In the genomic region with DNA sequence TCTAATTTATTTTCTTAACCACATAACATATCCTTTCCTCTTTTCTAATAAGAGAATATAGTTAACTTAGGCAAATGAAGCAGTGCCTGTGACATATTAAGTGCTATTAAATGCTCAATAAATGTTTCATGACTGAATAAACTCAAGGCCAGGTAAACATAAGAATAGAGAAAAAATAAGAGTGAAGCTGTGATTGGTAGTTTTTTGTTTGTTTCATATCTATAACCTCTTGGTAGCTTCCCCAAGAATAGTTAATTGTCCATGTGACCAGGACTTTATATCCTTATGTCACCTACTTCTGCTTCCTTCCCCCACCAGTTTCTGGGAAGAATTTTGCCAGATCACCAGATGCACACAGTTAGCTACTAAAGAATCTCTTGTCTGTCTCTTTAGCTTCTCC, we compare ENCODE assay signal across 26 cellular contexts.
"Had no signal": no experiment of that assay in that cellular context is flagged by ENCODE, and none has a peak within 500 bp of the region (broad histone marks: within the 10 kb centered on the region; RNA-seq: fewer than 3 reads in every experiment).

No MANE protein-coding gene starts in this region.

- H3K27ac ChIP-seq: neutrophil, ovary, parathyroid adenoma, psoas muscle, right lobe of liver, sigmoid colon, stomach, thoracic aorta, thyroid gland, tibial nerve, upper lobe of left lung, vagina had no signal

- ATAC-seq: natural killer cell treated with Interleukin-12 subunit alpha and Interleukin-12 subunit beta and Interleukin-15 and Interleukin-18, amount 100 ng/mL, for 72 hours; psoas muscle; right cardiac atrium; right lobe of liver; stimulated activated effector memory CD8-positive, alpha-beta T cell treated with anti-CD3 and anti-CD28 coated beads, Interleukin-12 subunit alpha, Interleukin-12 subunit beta, amount 100 ng/mL, for 72 hours; stimulated activated naive B cell treated with anti-CD40 and anti-IgM and Interleukin-4, amounts not matched to agents 10 μg/mL and 1 μg/mL and 100 μg/mL, for 72 hours had no signal

- H3K4me3 ChIP-seq: ovary, psoas muscle, right lobe of liver, sigmoid colon, stomach, thoracic aorta, thyroid gland, tibial nerve, upper lobe of left lung, vagina had no signal

- DNase-seq: nephron progenitor cell; occipital lobe; ovary; posterior cingulate gyrus; psoas muscle; right cardiac atrium; right lobe of liver; sigmoid colon; small intestine; stimulated activated CD4-positive, alpha-beta T cell treated with anti-CD3 and anti-CD28 coated beads, Interleukin-15, amount 100 ng/mL, for 24 hours; stimulated activated CD4-positive, alpha-beta T cell treated with anti-CD3 and anti-CD28 coated beads, Interleukin-2, amount 100 ng/mL, for 24 hours; stimulated activated CD4-positive, alpha-beta T cell treated with anti-CD3 and anti-CD28 coated beads, Interleukin-2, amount 100 ng/mL, for 48 hours; stimulated activated CD4-positive, alpha-beta T cell treated with anti-CD3 and anti-CD28 coated beads, Interleukin-4, amount 100 ng/mL, for 24 hours; stimulated activated naive B cell treated with anti-CD40 and anti-IgM and Interleukin-4, amounts not matched to agents 10 μg/mL and 1 μg/mL and 100 μg/mL, for 72 hours; stimulated activated naive CD4-positive, alpha-beta T cell treated with Interleukin-2 at 50 U/mL for 16 hours; stomach; thyroid gland; trophoblast cell; upper lobe of left lung had no signal
